Comparison of ENCODE assay signal across 1 cellular context in genomic region chr15:57384816-57385215, GRCh38.
TF ChIP-seq lines count a peak whose summit lies in the region.

No MANE protein-coding gene starts in this region.

TF ChIP-seq in HepG2, 621 proteins besides CTCF, POLR2A, EP300 and RAD21:
- TF ChIP-seq ZNF574 (CRISPR knock-in tag; IDR thresholded peaks at IDR 0.05) (no peak), FOSL2 (CRISPR knock-in tag; IDR thresholded peaks at IDR 0.05) (peak; percentile 37; the same call in 1 of the 2 replicates)
